ENCODE assay signal across 12 cellular contexts in genomic region chr17:38732376-38733314, GRCh38. TPM values are rescaled to one million over a fixed set of nuclear protein-coding genes. Genes with fewer than 3 reads are reported as not detected.
DNase-seq lines count a peak whose midpoint lies in the region; TF ChIP-seq lines count a peak whose summit lies in the region.
"Had no signal": no experiment of that assay in that cellular context is flagged by ENCODE, and none has a peak within 500 bp of the region (broad histone marks: within the 10 kb centered on the region; RNA-seq: fewer than 3 reads in every experiment).

No MANE protein-coding gene starts in this region.

- CTCF ChIA-PET in CD8-positive, alpha-beta memory T cell (lab: Charles Lee): interaction anchor here (2.1 to 2.7 kb wide), 2 partner anchors 55 to 174 kb away, joined by 11 to 17 read pairs; no protein-coding TSS in a partner anchor

- no peaks in the 10 kb centered on the region for H3K27me3 ChIP-seq in CD8-positive, alpha-beta memory T cell (ENCODE audit: insufficient read depth, low read length, poor library complexity, severe bottlenecking)
- no peaks in the 10 kb centered on the region for H3K27me3 ChIP-seq in Peyer's patch
- H3K27me3 ChIP-seq: spleen had no signal

- H3K27ac Mint-ChIP-seq in CD8-positive, alpha-beta memory T cell: peak overlapping the region; percentile 61 to 99 (median 94)
- peak overlapping the region; percentile 57 for H3K27ac Mint-ChIP-seq in neural crest cell (ENCODE audit: unreplicated experiment)

- H3K4me3 ChIP-seq in CD8-positive, alpha-beta memory T cell (ENCODE audit: low read length): no peak overlapping the region
- H3K4me3 ChIP-seq in Peyer's patch (peak overlapping the region in 2 of 4 donors; percentile 84 to 96), epithelial cell of proximal tubule (ENCODE audit: low read depth, low read length) (no peak overlapping the region)
- H3K4me3 ChIP-seq: spleen had no signal

- no peak overlapping the region for H3K27ac ChIP-seq in CD8-positive, alpha-beta memory T cell (ENCODE audit: low read depth, low read length)
- peak overlapping the region; percentile 91 to 99 (median 96) for H3K27ac ChIP-seq in Peyer's patch

- H3K4me3 Mint-ChIP-seq in CD8-positive, alpha-beta memory T cell: peak overlapping the region in 6 of 7 donors; percentile 68 to 100 (median 94)
- peak overlapping the region; percentile 93 for H3K4me3 Mint-ChIP-seq in neural crest cell

- peaks cover 44% of the 10 kb centered on the region for H3K4me1 ChIP-seq in CD8-positive, alpha-beta memory T cell (ENCODE audit: insufficient read depth, low read length)
- peaks cover 12 to 62% (median 27%) of the 10 kb centered on the region in 4 donors for H3K4me1 ChIP-seq in Peyer's patch

- POLR2A ChIA-PET in CD8-positive, alpha-beta memory T cell (lab: Charles Lee): no interaction called here

- peaks cover 58 to 72% (median 61%) of the 10 kb centered on the region in 3 donors for H3K4me1 Mint-ChIP-seq in CD8-positive, alpha-beta memory T cell
- peaks cover 30% of the 10 kb centered on the region for H3K4me1 Mint-ChIP-seq in neural crest cell

- TF ChIP-seq CTCF in Peyer's patch (IDR thresholded peaks at IDR 0.05) (peak in 2 of 6 experiments; percentile 1 to 4), epithelial cell of proximal tubule (conservative IDR thresholded peaks at IDR 0.05; ENCODE audit: low read depth, low read length) (no peak), neural crest cell (conservative IDR thresholded peaks at IDR 0.05) (no peak)

- H3K36me3 Mint-ChIP-seq in CD8-positive, alpha-beta memory T cell: peaks cover 0 to 16% (median 2%) of the 10 kb centered on the region in 3 donors
- peaks cover 6% of the 10 kb centered on the region for H3K36me3 Mint-ChIP-seq in neural crest cell (ENCODE audit: low read depth)

- no peaks in the 10 kb centered on the region for H3K27me3 Mint-ChIP-seq in CD8-positive, alpha-beta memory T cell
- peaks cover 12% of the 10 kb centered on the region for H3K27me3 Mint-ChIP-seq in neural crest cell (ENCODE audit: low read depth)

- peak; percentile 51 to 64 for TF ChIP-seq POLR2A in Peyer's patch (IDR thresholded peaks at IDR 0.05)

- H3K9me3 Mint-ChIP-seq in CD8-positive, alpha-beta memory T cell: no peaks in the 10 kb centered on the region
- no peaks in the 10 kb centered on the region for H3K9me3 Mint-ChIP-seq in neural crest cell

- H3K9me3 ChIP-seq in CD8-positive, alpha-beta memory T cell (ENCODE audit: low read length): no peaks in the 10 kb centered on the region
- no peaks in the 10 kb centered on the region for H3K9me3 ChIP-seq in Peyer's patch
- H3K9me3 ChIP-seq: spleen had no signal

- no peaks in the 10 kb centered on the region for H3K36me3 ChIP-seq in CD8-positive, alpha-beta memory T cell (ENCODE audit: insufficient read depth, low read length)
- H3K36me3 ChIP-seq in Peyer's patch: peaks cover 0 to 19% (median 0%) of the 10 kb centered on the region in 3 donors

- DNase-seq in CD8-positive, alpha-beta memory T cell: no peak
- DNase-seq in Peyer's patch (peak in 2 of 3 donors; percentile 71 to 75), epithelial cell of proximal tubule (ENCODE audit: low read depth) (peak; percentile 29), neural crest cell (ENCODE audit: low read depth, low spot score) (no peak), AG08395 (ENCODE audit: low spot score) (no peak), T-helper 9 cell (no peak), NCI-H187 treated with DMSO at 0.1 percent for 48 hours (lab: John Stamatoyannopoulos, UW) (no peak), NCI-H1105 (lab: John Stamatoyannopoulos, UW) (no peak)
- DNase-seq: activated CD4-positive, alpha-beta T cell treated with anti-CD3 and anti-CD28 coated beads for 4 hours; DMS79; NCI-H526; spleen had no signal

RNA-seq across cellular contexts. Expression of gene CISD3, which starts 2.5 kb away (rescaled TPM):
- 10 to 100 TPM; 58.2 to 59.6 TPM for total RNA-seq in CD8-positive, alpha-beta memory T cell
- polyA plus RNA-seq in CD8-positive, alpha-beta memory T cell: 73.4 TPM
- total RNA-seq in Peyer's patch: 10 to 100 TPM; 10.7 to 55.0 (median 43.2) TPM
- 9.4 and 19.3 TPM in 2 replicates for total RNA-seq in epithelial cell of proximal tubule
- total RNA-seq in neural crest cell: 9.0 and 11.0 TPM in 2 replicates

RNA-seq across cellular contexts. Expression of gene PCGF2, which starts 15.5 kb away (rescaled TPM):
- under 1 TPM; 0.72 to 0.89 TPM for total RNA-seq in CD8-positive, alpha-beta memory T cell
- polyA plus RNA-seq in CD8-positive, alpha-beta memory T cell: 0.09 TPM
- total RNA-seq in Peyer's patch (10 to 100 TPM in 2 of 4 donors, 1 to 10 TPM in 2; 8.3 to 41.9 (median 14.5) TPM), epithelial cell of proximal tubule (6.1 and 7.6 TPM in 2 replicates), neural crest cell (108 and 116 TPM in 2 replicates)

RNA-seq across cellular contexts. Expression of gene PSMB3, which starts 19.9 kb away (rescaled TPM):
- total RNA-seq in CD8-positive, alpha-beta memory T cell: 100 to 1,000 TPM; 317 to 323 TPM
- polyA plus RNA-seq in CD8-positive, alpha-beta memory T cell: 431 TPM
- total RNA-seq in Peyer's patch: 100 to 1,000 TPM; 106 to 165 (median 109) TPM
- 311 and 436 TPM in 2 replicates for total RNA-seq in epithelial cell of proximal tubule
- 193 and 203 TPM in 2 replicates for total RNA-seq in neural crest cell

RNA-seq across cellular contexts. Expression of gene MLLT6, which starts 27.6 kb away (rescaled TPM):
- total RNA-seq in CD8-positive, alpha-beta memory T cell: 100 to 1,000 TPM; 197 to 202 TPM
- polyA plus RNA-seq in CD8-positive, alpha-beta memory T cell: 15.9 TPM
- total RNA-seq in Peyer's patch: 100 to 1,000 TPM in 3 of 4 donors, 10 to 100 TPM in 1; 69.2 to 297 (median 190) TPM
- total RNA-seq in epithelial cell of proximal tubule: 25.0 and 34.2 TPM in 2 replicates
- total RNA-seq in neural crest cell: 79.6 and 85.1 TPM in 2 replicates

RNA-seq across cellular contexts. Expression of gene EPOP, which starts 57.9 kb away (rescaled TPM):
- total RNA-seq in CD8-positive, alpha-beta memory T cell: 10 to 100 TPM; 47.0 to 50.0 TPM
- polyA plus RNA-seq in CD8-positive, alpha-beta memory T cell: 0.10 TPM
- total RNA-seq in Peyer's patch: 1 to 10 TPM in 1 of 4 donors, under 1 TPM in 1, not detected in 2; 0.54 to 3.3 TPM
- total RNA-seq in epithelial cell of proximal tubule: 2.4 and 4.1 TPM in 2 replicates
- total RNA-seq in neural crest cell: 13.0 and 13.8 TPM in 2 replicates

Comparison
In these comparisons a context has a peak if more than half of its experiments do, and no peak if none do; other contexts are left out.
1. DNase-seq: peak in Peyer's patch (2 of 3) and epithelial cell of proximal tubule (single experiment); none in CD8-positive, alpha-beta memory T cell (0 of 5), neural crest cell (single experiment), AG08395 (single experiment), T-helper 9 cell (single experiment), NCI-H187 treated with DMSO at 0.1 percent for 48 hours (single experiment) and NCI-H1105 (single experiment).